8 cellular contexts compared by ENCODE assay signal in the genomic region with DNA sequence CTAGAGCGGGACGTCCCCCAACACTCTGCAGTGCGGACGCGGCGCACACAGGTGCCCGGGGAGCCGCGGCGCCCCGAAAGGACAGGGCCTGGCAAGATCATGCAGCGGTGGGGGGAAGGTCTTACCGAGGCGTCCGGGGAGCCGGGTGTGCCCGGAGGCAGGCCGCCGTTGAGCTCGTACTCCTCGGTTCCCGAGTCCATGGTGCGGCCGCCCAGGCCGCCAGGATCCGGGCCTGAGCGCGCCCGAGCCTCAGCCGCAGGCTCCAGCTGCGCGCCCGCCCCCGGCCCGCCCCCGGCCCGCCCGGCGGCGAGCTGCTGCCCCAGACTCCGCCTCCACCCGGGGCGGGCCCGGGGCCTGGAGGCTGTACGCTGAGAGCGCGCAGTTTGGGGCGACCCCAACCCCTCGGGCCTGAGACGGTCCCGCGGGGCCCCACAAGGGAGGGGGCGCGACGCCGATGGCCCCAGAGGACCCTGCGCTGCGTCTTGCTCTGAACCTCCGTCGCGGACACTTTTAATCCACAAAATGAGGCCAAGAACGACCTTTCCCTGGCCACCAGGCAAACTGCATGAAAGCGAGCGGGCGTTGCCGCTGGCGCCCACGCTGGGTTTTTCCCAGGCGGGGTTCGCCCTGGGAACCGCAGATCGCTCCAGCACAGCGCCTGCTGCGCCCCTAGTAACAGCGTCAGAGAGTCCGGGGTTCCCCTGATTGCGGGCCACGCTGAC. TPM values are rescaled to one million over a fixed set of nuclear protein-coding genes. Genes with fewer than 3 reads are reported as not detected.
A peak's percentile ranks its signal among the peaks of the same experiment; 100 is the strongest.
DNase-seq lines count a peak whose midpoint lies in the region; ATAC-seq and TF ChIP-seq lines count a peak whose summit lies in the region.

A gene with protein sequence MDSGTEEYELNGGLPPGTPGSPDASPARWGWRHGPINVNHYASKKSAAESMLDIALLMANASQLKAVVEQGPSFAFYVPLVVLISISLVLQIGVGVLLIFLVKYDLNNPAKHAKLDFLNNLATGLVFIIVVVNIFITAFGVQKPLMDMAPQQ (minus strand): TSS at position 234 of the 722 bp plus-strand sequence. CDS start 34 bp downstream, at position 200.

- H3K4me3 Mint-ChIP-seq in immature natural killer cell, result peak within 1 kb of the TSS; percentile 86 to 89 (median 87)

- no peaks in the 10 kb centered on the region for H3K36me3 ChIP-seq in GM06990 (ENCODE audit: control insufficient read depth, insufficient read depth, low read length)
- no peaks in the 10 kb centered on the region for H3K36me3 ChIP-seq in KMS-11 (ENCODE audit: insufficient read depth)
- H3K36me3 ChIP-seq in brain microvascular endothelial cell (replicated peaks), result no peaks in the 10 kb centered on the region

- ATAC-seq in GM21619 (IDR thresholded peaks at IDR 0.05; ENCODE audit: unreplicated experiment), result peak; percentile 79

- peak within 1 kb of the TSS; percentile 89 for H3K9ac ChIP-seq in KMS-11

- H3K4me1 Mint-ChIP-seq in immature natural killer cell, result peaks cover 28 to 32% of the 10 kb centered on the region in 2 donors

- peaks cover 7 to 14% (median 13%) of the 10 kb centered on the region in 3 donors for H3K27me3 Mint-ChIP-seq in immature natural killer cell (ENCODE audit: low read depth in 3 of 3)

- H3K27me3 ChIP-seq in GM06990 (replicated peaks; ENCODE audit: control insufficient read depth, insufficient read depth, low read length), result no peaks in the 10 kb centered on the region
- H3K27me3 ChIP-seq in KMS-11 (ENCODE audit: insufficient read depth, low read depth), result no peaks in the 10 kb centered on the region
- no peaks in the 10 kb centered on the region for H3K27me3 ChIP-seq in brain microvascular endothelial cell (replicated peaks)

- H2AFZ ChIP-seq in KMS-11 (ENCODE audit: low read depth), result peak within 1 kb of the TSS; percentile 89

- H3K9me3 Mint-ChIP-seq in immature natural killer cell, result no peaks in the 10 kb centered on the region

- no peaks in the 10 kb centered on the region for H4K20me1 ChIP-seq in KMS-11 (ENCODE audit: insufficient read depth)

- H3K4me3 ChIP-seq in GM06990 (replicated peaks; ENCODE audit: low read depth, low read length), result peak within 1 kb of the TSS; percentile 77
- H3K4me3 ChIP-seq in KMS-11 (IDR thresholded peaks at IDR 0.05; ENCODE audit: insufficient read depth, low read depth, low read length), result no peak within 1 kb of the TSS
- H3K4me3 ChIP-seq in brain microvascular endothelial cell (ENCODE audit: low read depth, low read length), result peak within 1 kb of the TSS; percentile 73

- in situ Hi-C loops in brain microvascular endothelial cell (cut with HindIII; ENCODE audit: low pct_ligation_motif_present, low sequenced_read_pairs), result no loop called here

- peak within 1 kb of the TSS; percentile 72 for H3K27ac ChIP-seq in KMS-11
- H3K27ac ChIP-seq in brain microvascular endothelial cell, result peak within 1 kb of the TSS; percentile 89

- peak within 1 kb of the TSS; percentile 94 for H3K4me2 ChIP-seq in KMS-11

- TF ChIP-seq CTCF in GM06990 (IDR thresholded peaks at IDR 0.05; ENCODE audit: insufficient read depth, low read length, poor library complexity, severe bottlenecking) (peak; percentile 3), KMS-11 (conservative IDR thresholded peaks at IDR 0.05; ENCODE audit: low read depth, low read length) (no peak), brain microvascular endothelial cell (IDR thresholded peaks at IDR 0.05; ENCODE audit: low read depth, low read length, missing control alignments) (no peak)

- H3K27ac Mint-ChIP-seq in immature natural killer cell, result peak within 1 kb of the TSS; percentile 70 to 94 (median 92)

- H3K36me3 Mint-ChIP-seq in immature natural killer cell, result no peaks in the 10 kb centered on the region

- DNase-seq in GM06990 (ENCODE audit: extremely low read depth, insufficient read length) (peak; percentile 88), UCSD-AML1 (lab: John Stamatoyannopoulos, UW; ENCODE audit: unreplicated experiment) (peak; percentile 79), brain microvascular endothelial cell (peak; percentile 71), immature natural killer cell (peak; percentile 78 to 85 (median 79)), GOT3 (lab: John Stamatoyannopoulos, UW) (no peak)
- peak; percentile 78 to 86 for DNase-seq in stimulated activated CD4-positive, alpha-beta T cell treated with anti-CD3 and anti-CD28 coated beads, Interleukin-12 subunit alpha, Interleukin-12 subunit beta, amount 100 ng/mL, for 24 hours (ENCODE audit: low read depth in 2 of 2)

- peaks cover 13% of the 10 kb centered on the region for H3K79me2 ChIP-seq in KMS-11 (ENCODE audit: insufficient read depth, low read depth)

- peaks cover 22% of the 10 kb centered on the region for H3K4me1 ChIP-seq in KMS-11 (ENCODE audit: low read depth, poor library complexity, severe bottlenecking)

RNA-seq across cellular contexts. Expression of the gene that starts here (rescaled TPM):
- polyA plus RNA-seq in immature natural killer cell, result 10 to 100 TPM; 51.3 to 91.0 (median 54.0) TPM
